In the genomic region with DNA sequence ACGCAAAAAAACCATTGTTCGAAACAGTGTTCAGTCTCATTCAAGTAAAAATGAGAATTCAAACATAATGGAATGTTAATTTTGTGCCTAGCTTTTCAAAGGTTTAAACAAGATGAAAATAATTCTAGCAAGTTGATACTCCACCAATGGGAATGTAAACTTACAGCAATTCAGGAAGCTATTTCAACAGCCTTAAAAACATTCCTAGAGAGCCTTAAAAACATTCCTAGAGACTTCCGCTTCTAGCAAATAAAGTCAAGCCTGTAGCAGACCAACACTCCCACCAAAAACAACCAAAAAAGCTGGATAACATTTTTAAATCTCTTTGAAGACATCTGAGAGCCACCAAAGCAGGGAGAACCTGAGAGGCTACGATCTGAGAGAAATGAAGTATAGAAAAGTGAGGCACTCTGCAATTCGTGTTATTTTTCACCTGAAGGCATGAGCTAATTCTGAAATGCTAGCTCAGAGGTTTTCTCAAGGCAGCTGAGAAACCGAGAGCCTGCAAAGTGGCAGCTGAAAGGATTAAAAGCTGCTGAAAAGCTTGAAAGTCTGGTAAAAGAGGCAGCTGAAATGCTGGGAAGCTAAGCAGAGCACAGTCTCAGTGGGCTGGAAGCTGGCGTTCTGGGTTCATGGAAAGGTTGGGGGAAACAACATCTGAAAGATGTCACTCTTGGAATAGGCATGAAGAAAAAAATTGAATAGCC, we compare ENCODE assay signal across 17 cellular contexts. TPM values are rescaled to one million over a fixed set of nuclear protein-coding genes. Genes with fewer than 3 reads are reported as not detected.
DNase-seq lines count a peak whose midpoint lies in the region; ATAC-seq, FAIRE-seq and TF ChIP-seq lines count a peak whose summit lies in the region.
"Had no signal": no experiment of that assay in that cellular context is flagged by ENCODE, and none has a peak within 500 bp of the region (broad histone marks: within the 10 kb centered on the region; RNA-seq: fewer than 3 reads in every experiment).

No MANE protein-coding gene starts in this region.

- H3K4me1 ChIP-seq in GM23248 (ENCODE audit: insufficient read depth), result peaks cover 11% of the 10 kb centered on the region
- peaks cover under 1% of the 10 kb centered on the region in 2 donors for H3K4me1 ChIP-seq in neuronal stem cell (ENCODE audit: control insufficient read depth in 2 of 2, insufficient read depth in 1 of 2, low read depth in 1 of 2, low read length in 2 of 2)
- no peaks in the 10 kb centered on the region for H3K4me1 ChIP-seq in pancreas

- CTCF ChIA-PET in WTC11 (lab: Charles Lee), result interaction anchor here (1.0 kb wide), 1 partner anchor 243 kb away, joined by 3 read pairs; no protein-coding TSS in a partner anchor

- POLR2A ChIA-PET in WTC11 (lab: Charles Lee), result interaction anchor here (1.3 kb wide), 1 partner anchor 21 kb away, joined by 8 read pairs; the partner anchor contains the start of gene GPR63

- peak; percentile 74 for ATAC-seq in WTC11
- no peak for ATAC-seq in HG03432 (IDR thresholded peaks at IDR 0.05; ENCODE audit: unreplicated experiment)
- ATAC-seq in pancreas, result no peak
- ATAC-seq in activated naive CD8-positive, alpha-beta T cell treated with anti-CD3 and anti-CD28 coated beads, Interleukin-2, amount 50 U/mL, for 24 hours, result no peak
- ATAC-seq: effector memory CD8-positive, alpha-beta T cell; left colon; natural killer cell had no signal

- H3K27me3 ChIP-seq in GM23248 (replicated peaks; ENCODE audit: insufficient read depth) (no peaks in the 10 kb centered on the region), neuronal stem cell (ENCODE audit: control insufficient read depth in 3 of 3, insufficient read depth in 3 of 3, low read depth in 1 of 3, low read length in 3 of 3) (no peaks in the 10 kb centered on the region), pancreas (no peaks in the 10 kb centered on the region)

- H3K79me1 ChIP-seq in neuronal stem cell (ENCODE audit: low read depth, low read length), result peaks cover 3% of the 10 kb centered on the region

- no peaks in the 10 kb centered on the region for H3K36me3 ChIP-seq in GM23248 (ENCODE audit: low read depth)
- no peaks in the 10 kb centered on the region for H3K36me3 ChIP-seq in neuronal stem cell (replicated peaks in 1 of 2; ENCODE audit: control insufficient read depth in 2 of 2, insufficient read depth in 2 of 2, low read length in 2 of 2)
- H3K36me3 ChIP-seq in pancreas, result no peaks in the 10 kb centered on the region

- H3K27me3 Mint-ChIP-seq in WTC11 (ENCODE audit: low read depth), result no peaks in the 10 kb centered on the region
- H3K27me3 Mint-ChIP-seq in activated naive CD8-positive, alpha-beta T cell treated with anti-CD3 and anti-CD28 coated beads, Interleukin-2, amount 50 U/mL, for 24 hours, result peaks cover 3% of the 10 kb centered on the region

- peaks cover 4% of the 10 kb centered on the region; the same call in 1 of the 2 replicates for H3K9me3 Mint-ChIP-seq in WTC11
- no peaks in the 10 kb centered on the region for H3K9me3 Mint-ChIP-seq in activated naive CD8-positive, alpha-beta T cell treated with anti-CD3 and anti-CD28 coated beads, Interleukin-2, amount 50 U/mL, for 24 hours

- H3F3A ChIP-seq in GM23248 (ENCODE audit: insufficient read depth), result no peaks in the 10 kb centered on the region

- H3K9ac ChIP-seq in GM23248 (no peak overlapping the region), neuronal stem cell (ENCODE audit: low read depth, low read length, poor library complexity) (no peak overlapping the region)

- no peak overlapping the region for H3K23ac ChIP-seq in neuronal stem cell (ENCODE audit: low read depth, low read length, poor library complexity)

- H3K9me2 ChIP-seq in GM23248 (ENCODE audit: insufficient read depth), result no peaks in the 10 kb centered on the region

- H3K4me2 ChIP-seq in GM23248 (ENCODE audit: unreplicated experiment) (no peak overlapping the region), neuronal stem cell (ENCODE audit: insufficient read depth, low read length, poor library complexity, severe bottlenecking) (no peak overlapping the region)

- no peak overlapping the region for H3K18ac ChIP-seq in neuronal stem cell (ENCODE audit: low read length)

- no peaks in the 10 kb centered on the region for H4K20me1 ChIP-seq in GM23248 (ENCODE audit: insufficient read depth)

- H2AFZ ChIP-seq in GM23248, result peak overlapping the region; percentile 26; the same call in 1 of the 2 replicates
- H2AFZ ChIP-seq in neuronal stem cell (ENCODE audit: low read length), result peak overlapping the region; percentile 50

- H3K9me3 ChIP-seq in GM23248 (ENCODE audit: low read depth), result no peaks in the 10 kb centered on the region
- no peaks in the 10 kb centered on the region for H3K9me3 ChIP-seq in neuronal stem cell (replicated peaks in 1 of 2; ENCODE audit: control insufficient read depth in 2 of 2, insufficient read depth in 1 of 2, low read depth in 1 of 2, low read length in 2 of 2)
- no peaks in the 10 kb centered on the region for H3K9me3 ChIP-seq in pancreas

- H2AK5ac ChIP-seq in neuronal stem cell (ENCODE audit: low read depth, low read length), result no peak overlapping the region

- in situ Hi-C loops in GM23248 (cut with MboI), result no loop called here

- H4K91ac ChIP-seq in neuronal stem cell (ENCODE audit: low read depth, low read length, poor library complexity), result no peak overlapping the region

- H2BK5ac ChIP-seq in neuronal stem cell (ENCODE audit: low read length), result no peak overlapping the region

- H3K36me3 Mint-ChIP-seq in WTC11, result peaks cover 7% of the 10 kb centered on the region
- peaks cover 2% of the 10 kb centered on the region for H3K36me3 Mint-ChIP-seq in activated naive CD8-positive, alpha-beta T cell treated with anti-CD3 and anti-CD28 coated beads, Interleukin-2, amount 50 U/mL, for 24 hours (ENCODE audit: low read depth)
- H3K36me3 Mint-ChIP-seq: natural killer cell had no signal

- no peak overlapping the region for H4K8ac ChIP-seq in neuronal stem cell (ENCODE audit: low read depth, low read length)

- TF ChIP-seq CTCF in WTC11 (IDR thresholded peaks at IDR 0.05), result no peak
- TF ChIP-seq CTCF in fibroblast of the aortic adventitia (IDR thresholded peaks at IDR 0.05; ENCODE audit: insufficient read depth, low read length), result no peak
- TF ChIP-seq CTCF in pancreas (IDR thresholded peaks at IDR 0.05), result no peak

- no peaks in the 10 kb centered on the region for H3K79me2 ChIP-seq in GM23248 (ENCODE audit: insufficient read depth)

- no peak overlapping the region for H2BK15ac ChIP-seq in neuronal stem cell (ENCODE audit: low read length)

- no peak overlapping the region for H3K4me3 ChIP-seq in GM23248
- no peak overlapping the region for H3K4me3 ChIP-seq in fibroblast of the aortic adventitia (ENCODE audit: low read depth, low read length)
- no peak overlapping the region for H3K4me3 ChIP-seq in neuronal stem cell (ENCODE audit: low read length in 2 of 2)
- H3K4me3 ChIP-seq in pancreas, result no peak overlapping the region

- H2BK12ac ChIP-seq in neuronal stem cell (ENCODE audit: low read length), result no peak overlapping the region

- H2BK120ac ChIP-seq in neuronal stem cell (ENCODE audit: low read depth, low read length), result no peak overlapping the region

- peaks cover 54% of the 10 kb centered on the region for H3K4me1 Mint-ChIP-seq in WTC11
- H3K4me1 Mint-ChIP-seq in activated naive CD8-positive, alpha-beta T cell treated with anti-CD3 and anti-CD28 coated beads, Interleukin-2, amount 50 U/mL, for 24 hours, result peaks cover 9% of the 10 kb centered on the region
- H3K4me1 Mint-ChIP-seq: natural killer cell had no signal

- no peak for DNase-seq in GM23248
- DNase-seq in WTC11 (ENCODE audit: low spot score), result no peak
- DNase-seq in fibroblast of the aortic adventitia (ENCODE audit: low read depth), result peak; percentile 6
- DNase-seq in neuronal stem cell (ENCODE audit: low spot score), result no peak
- no peak for DNase-seq in NCI-H345 treated with DMSO at 0.1 percent for 48 hours (lab: John Stamatoyannopoulos, UW; ENCODE audit: unreplicated experiment)
- DNase-seq in pancreas, result no peak
- no peak for DNase-seq in activated naive CD8-positive, alpha-beta T cell treated with anti-CD3 and anti-CD28 coated beads, Interleukin-2, amount 50 U/mL, for 24 hours
- DNase-seq: aorta; effector memory CD8-positive, alpha-beta T cell; Kasumi-1; left colon; natural killer cell; NCI-H1694 treated with DMSO at 0.1 percent for 48 hours; NCI-H526 treated with DMSO at 0.1 percent for 48 hours had no signal

- no peak overlapping the region for H3K14ac ChIP-seq in neuronal stem cell (ENCODE audit: low read length)

- H3K27ac Mint-ChIP-seq in WTC11, result peak overlapping the region; percentile 95
- no peak overlapping the region for H3K27ac Mint-ChIP-seq in activated naive CD8-positive, alpha-beta T cell treated with anti-CD3 and anti-CD28 coated beads, Interleukin-2, amount 50 U/mL, for 24 hours
- H3K27ac Mint-ChIP-seq: effector memory CD8-positive, alpha-beta T cell; natural killer cell had no signal

- H3K27ac ChIP-seq in GM23248 (no peak overlapping the region), neuronal stem cell (replicated peaks; ENCODE audit: low read length) (peak overlapping the region; percentile 31), pancreas (no peak overlapping the region)

- intact Hi-C loops in pancreas (cut with DNase I), result no loop called here

- WGBS in GM23248 (ENCODE audit: low coverage in 1 of 2, low lambda C conversion rate in 2 of 2, missing lambda C conversion rate in 2 of 2), 2 experiments, result 31 to 43% methylated on average over 7 of the region's 7 CpGs
- no CpG with 5 or more reads among the region's 7 CpGs for WGBS in neuronal stem cell (ENCODE audit: extremely low coverage in 2 of 2, insufficient read length in 2 of 2, insufficient replicate concordance in 1 of 2), 2 donors
- WGBS in pancreas, 2 donors, result 65 to 78% methylated on average over 7 of the region's 7 CpGs

- H3K4ac ChIP-seq in neuronal stem cell (ENCODE audit: low read length), result no peak overlapping the region

- peak overlapping the region; percentile 29; the same call in 1 of the 2 replicates for H3K4me3 Mint-ChIP-seq in WTC11
- no peak overlapping the region for H3K4me3 Mint-ChIP-seq in activated naive CD8-positive, alpha-beta T cell treated with anti-CD3 and anti-CD28 coated beads, Interleukin-2, amount 50 U/mL, for 24 hours
- H3K4me3 Mint-ChIP-seq: effector memory CD8-positive, alpha-beta T cell; natural killer cell had no signal

- FAIRE-seq in pancreas (lab: Jason Lieb, UNC), result no peak
- FAIRE-seq: GM19239, RCC 7860 had no signal

TF ChIP-seq in WTC11, 78 proteins besides CTCF, POLR2A, EP300 and RAD21 (continues in another document):
- no peak for TF ChIP-seq ZNF396 (CRISPR knock-in tag; IDR thresholded peaks at IDR 0.05; ENCODE audit: borderline replicate concordance)
- no peak for TF ChIP-seq NFE2L1 (CRISPR knock-in tag; IDR thresholded peaks at IDR 0.05)

RNA-seq across cellular contexts. Expression of gene GPR63, which starts 20.9 kb away (rescaled TPM):
- 0.11 and 0.13 TPM in 2 replicates for total RNA-seq in GM23248 (2014; rRNA removed; shearing (Covaris generic))
- polyA plus RNA-seq in GM23248 (2016; fragmentation: Nextera tagmentation; extraction: Ambion mirVana) (0.10 and 0.11 TPM in 2 replicates), pancreas (under 1 TPM; 0.42 to 0.82 TPM)
- total RNA-seq in WTC11 (2021) (7.4 to 7.8 TPM (median 7.8 TPM) in 3 replicates), fibroblast of the aortic adventitia (ENCODE audit: low replicate concordance) (under 0.01 and 0.27 TPM in 2 replicates), pancreas (1 to 10 TPM in 3 of 6 donors, under 1 TPM in 3; 0.69 to 1.4 (median 1.1) TPM)
- 6.5 TPM for polyA plus RNA-seq in neuronal stem cell (2013, experiment 1 of 2)
- polyA plus RNA-seq in neuronal stem cell (2013, experiment 2 of 2), result 6.7 TPM
